Comparison of ENCODE assay signal across 12 cellular contexts in the genomic region with DNA sequence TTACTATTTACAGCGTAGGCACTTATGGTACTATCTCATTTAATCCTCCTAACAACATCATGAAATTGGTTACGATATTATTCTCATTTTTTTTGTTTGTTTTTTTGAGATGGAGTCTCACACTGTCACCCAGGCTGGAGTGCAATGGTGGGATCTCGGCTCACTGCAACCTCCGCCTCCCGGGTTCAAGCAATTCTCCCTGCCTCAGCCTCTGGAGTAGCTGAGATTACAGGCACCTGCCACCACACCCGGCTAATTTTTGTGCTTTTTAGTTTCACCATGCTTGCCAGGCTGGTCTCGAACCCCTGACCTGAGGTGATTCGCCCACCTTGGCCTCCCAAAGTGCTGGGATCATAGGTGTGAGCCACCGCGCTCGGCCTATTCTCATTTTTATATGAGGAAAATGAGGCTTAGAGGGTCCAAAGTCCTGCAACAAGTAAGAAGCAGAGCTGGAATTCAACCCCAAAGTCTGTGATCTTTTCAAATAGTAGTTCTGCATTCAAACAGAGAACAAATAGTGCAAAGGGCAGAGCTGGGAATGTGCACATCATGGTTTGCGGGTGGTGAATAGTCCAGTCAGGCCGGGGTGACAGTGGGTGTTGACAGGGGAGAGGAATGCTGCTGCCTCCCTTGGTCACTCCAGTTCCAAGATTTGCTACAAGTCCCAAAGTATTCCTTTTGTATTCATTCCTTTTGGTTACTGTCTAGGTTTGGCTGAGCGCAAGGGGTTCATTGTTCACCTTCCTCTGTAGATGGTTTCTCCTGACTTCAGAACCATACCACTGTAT. TPM values are rescaled to one million over a fixed set of nuclear protein-coding genes. Genes with fewer than 3 reads are reported as not detected.
DNase-seq lines count a peak whose midpoint lies in the region; ATAC-seq and TF ChIP-seq lines count a peak whose summit lies in the region.
"Had no signal": no experiment of that assay in that cellular context is flagged by ENCODE, and none has a peak within 500 bp of the region (broad histone marks: within the 10 kb centered on the region; RNA-seq: fewer than 3 reads in every experiment).

No MANE protein-coding gene starts in this region.

- H3K27ac ChIP-seq in cardiac muscle cell (peak overlapping the region; percentile 92), muscle layer of colon (ENCODE audit: low read depth, low read length) (peak overlapping the region; percentile 70), upper lobe of right lung (peak overlapping the region; percentile 37)

- H3K27ac Mint-ChIP-seq in activated T-helper 2 cell treated with anti-CD3 and anti-CD28 coated beads, Interferon-gamma antibody, Interleukin-2, Interleukin-4, amounts not matched to agents 10 μg/mL and 5 μg/mL and 100 μg/mL, durations not matched to agents 14 hours and 24 hours and 36 hours: no peak overlapping the region
- H3K27ac Mint-ChIP-seq: effector memory CD8-positive, alpha-beta T cell had no signal

- intact Hi-C loops in upper lobe of right lung (cut with DNase I): loop anchor here (10.0 kb wide), 1 partner anchor 52 kb away; a partner anchor contains a TSS
- intact Hi-C loops in activated T-helper 2 cell treated with anti-CD3 and anti-CD28 coated beads, Interferon-gamma antibody, Interleukin-2, Interleukin-4, amounts not matched to agents 10 μg/mL and 5 μg/mL and 100 μg/mL, durations not matched to agents 14 hours and 24 hours and 36 hours (cut with micrococcal nuclease): no loop called here

- no peaks in the 10 kb centered on the region for H3K27me3 Mint-ChIP-seq in activated T-helper 2 cell treated with anti-CD3 and anti-CD28 coated beads, Interferon-gamma antibody, Interleukin-2, Interleukin-4, amounts not matched to agents 10 μg/mL and 5 μg/mL and 100 μg/mL, durations not matched to agents 14 hours and 24 hours and 36 hours (ENCODE audit: low read depth)
- H3K27me3 Mint-ChIP-seq: effector memory CD8-positive, alpha-beta T cell had no signal

- H3K27me3 ChIP-seq in adipocyte (replicated peaks; ENCODE audit: control insufficient read depth, insufficient read depth, low read length) (no peaks in the 10 kb centered on the region), cardiac muscle cell (no peaks in the 10 kb centered on the region), muscle layer of colon (ENCODE audit: control insufficient read depth in 1 of 2, insufficient read depth in 2 of 2, low read length in 2 of 2) (no peaks in the 10 kb centered on the region), upper lobe of right lung (no peaks in the 10 kb centered on the region)

- H3K9ac ChIP-seq in adipocyte (ENCODE audit: low read length) (peak overlapping the region; percentile 55), muscle layer of colon (ENCODE audit: low read length) (no peak overlapping the region)

- no peak overlapping the region for H3K4me3 Mint-ChIP-seq in activated T-helper 2 cell treated with anti-CD3 and anti-CD28 coated beads, Interferon-gamma antibody, Interleukin-2, Interleukin-4, amounts not matched to agents 10 μg/mL and 5 μg/mL and 100 μg/mL, durations not matched to agents 14 hours and 24 hours and 36 hours (ENCODE audit: low read depth)
- H3K4me3 Mint-ChIP-seq: effector memory CD8-positive, alpha-beta T cell had no signal

- H3K9me3 ChIP-seq in adipocyte (ENCODE audit: control insufficient read depth, low read length): no peaks in the 10 kb centered on the region
- no peaks in the 10 kb centered on the region for H3K9me3 ChIP-seq in cardiac muscle cell (ENCODE audit: low read depth)
- H3K9me3 ChIP-seq in muscle layer of colon (ENCODE audit: low read length): no peaks in the 10 kb centered on the region
- H3K9me3 ChIP-seq in upper lobe of right lung: no peaks in the 10 kb centered on the region

- no peak for ATAC-seq in upper lobe of right lung
- no peak for ATAC-seq in HG03108 (IDR thresholded peaks at IDR 0.05; ENCODE audit: unreplicated experiment)
- ATAC-seq: effector memory CD8-positive, alpha-beta T cell had no signal

- peak overlapping the region; percentile 57 for H3K4me3 ChIP-seq in adipocyte (ENCODE audit: low read length)
- H3K4me3 ChIP-seq in cardiac muscle cell: no peak overlapping the region
- no peak overlapping the region for H3K4me3 ChIP-seq in muscle layer of colon (ENCODE audit: low read depth in 1 of 2, low read length in 2 of 2)
- no peak overlapping the region for H3K4me3 ChIP-seq in upper lobe of right lung

- DNase-seq in adipocyte (ENCODE audit: low read depth): no peak
- DNase-seq in cardiac muscle cell (ENCODE audit: low read depth in 1 of 2, low spot score in 1 of 2): peak; percentile 24 to 75
- no peak for DNase-seq in upper lobe of right lung
- no peak for DNase-seq in cerebellar nuclear complex (lab: John Stamatoyannopoulos, UW)
- no peak for DNase-seq in activated T-helper 2 cell treated with anti-CD3 and anti-CD28 coated beads, Interferon-gamma antibody, Interleukin-2, Interleukin-4, amounts not matched to agents 10 μg/mL and 5 μg/mL and 100 μg/mL, durations not matched to agents 14 hours and 24 hours and 36 hours (ENCODE audit: low spot score)
- DNase-seq: activated CD8-positive, alpha-beta memory T cell treated with anti-CD3 and anti-CD28 coated beads, Interleukin-2, amount 50 U/mL, for 48 hours; effector memory CD8-positive, alpha-beta T cell; retina had no signal

- H3K9me3 Mint-ChIP-seq in activated T-helper 2 cell treated with anti-CD3 and anti-CD28 coated beads, Interferon-gamma antibody, Interleukin-2, Interleukin-4, amounts not matched to agents 10 μg/mL and 5 μg/mL and 100 μg/mL, durations not matched to agents 14 hours and 24 hours and 36 hours: no peaks in the 10 kb centered on the region
- H3K9me3 Mint-ChIP-seq: effector memory CD8-positive, alpha-beta T cell had no signal

- TF ChIP-seq CTCF in cardiac muscle cell (IDR thresholded peaks at IDR 0.05; ENCODE audit: low read depth, low read length): no peak
- TF ChIP-seq CTCF in upper lobe of right lung (IDR thresholded peaks at IDR 0.05): no peak

- H3K36me3 ChIP-seq in adipocyte (ENCODE audit: control insufficient read depth, insufficient read depth, low read length, severe bottlenecking): peaks cover 3% of the 10 kb centered on the region
- no peaks in the 10 kb centered on the region for H3K36me3 ChIP-seq in cardiac muscle cell
- peaks cover 5% of the 10 kb centered on the region for H3K36me3 ChIP-seq in muscle layer of colon (ENCODE audit: insufficient read depth, low read length)
- H3K36me3 ChIP-seq in upper lobe of right lung: peaks cover 5% of the 10 kb centered on the region

- H3K4me1 ChIP-seq in adipocyte (ENCODE audit: control insufficient read depth, insufficient read depth, low read length) (peaks cover 48% of the 10 kb centered on the region), cardiac muscle cell (ENCODE audit: low read depth) (peaks cover 45% of the 10 kb centered on the region), muscle layer of colon (ENCODE audit: insufficient read depth, low read length) (peaks cover 25% of the 10 kb centered on the region), upper lobe of right lung (peaks cover 43% of the 10 kb centered on the region)

- H3K4me1 Mint-ChIP-seq in activated T-helper 2 cell treated with anti-CD3 and anti-CD28 coated beads, Interferon-gamma antibody, Interleukin-2, Interleukin-4, amounts not matched to agents 10 μg/mL and 5 μg/mL and 100 μg/mL, durations not matched to agents 14 hours and 24 hours and 36 hours (ENCODE audit: low read depth): peaks cover 20% of the 10 kb centered on the region

- H3K36me3 Mint-ChIP-seq in activated T-helper 2 cell treated with anti-CD3 and anti-CD28 coated beads, Interferon-gamma antibody, Interleukin-2, Interleukin-4, amounts not matched to agents 10 μg/mL and 5 μg/mL and 100 μg/mL, durations not matched to agents 14 hours and 24 hours and 36 hours (ENCODE audit: low read depth): peaks cover 7% of the 10 kb centered on the region

RNA-seq across cellular contexts. Expression of a gene that starts 4.6 kb away (rescaled TPM):
- 44.1 and 51.6 TPM in 2 replicates for total RNA-seq in cardiac muscle cell
- polyA plus RNA-seq in cardiac muscle cell: 52.2 and 67.3 TPM in 2 replicates
- total RNA-seq in upper lobe of right lung: 18.3 TPM
- total RNA-seq in activated T-helper 2 cell treated with anti-CD3 and anti-CD28 coated beads, Interferon-gamma antibody, Interleukin-2, Interleukin-4, amounts not matched to agents 10 μg/mL and 5 μg/mL and 100 μg/mL, durations not matched to agents 14 hours and 24 hours and 36 hours: 15.1 and 15.5 TPM in 2 replicates

RNA-seq across cellular contexts. Expression of a gene that starts 6.2 kb away (rescaled TPM):
- total RNA-seq in cardiac muscle cell: 29.3 and 35.6 TPM in 2 replicates
- 11.5 and 18.9 TPM in 2 replicates for polyA plus RNA-seq in cardiac muscle cell
- total RNA-seq in upper lobe of right lung: 26.5 TPM
- 16.2 and 16.8 TPM in 2 replicates for total RNA-seq in activated T-helper 2 cell treated with anti-CD3 and anti-CD28 coated beads, Interferon-gamma antibody, Interleukin-2, Interleukin-4, amounts not matched to agents 10 μg/mL and 5 μg/mL and 100 μg/mL, durations not matched to agents 14 hours and 24 hours and 36 hours

RNA-seq across cellular contexts. Expression of a gene that starts 23.5 kb away (rescaled TPM):
- total RNA-seq in cardiac muscle cell (0.66 and 1.3 TPM in 2 replicates), upper lobe of right lung (5.2 TPM)
- polyA plus RNA-seq in cardiac muscle cell: 0.65 and 1.3 TPM in 2 replicates
- 1.5 TPM in 2 replicates for total RNA-seq in activated T-helper 2 cell treated with anti-CD3 and anti-CD28 coated beads, Interferon-gamma antibody, Interleukin-2, Interleukin-4, amounts not matched to agents 10 μg/mL and 5 μg/mL and 100 μg/mL, durations not matched to agents 14 hours and 24 hours and 36 hours
- total RNA-seq: glomerular endothelial cell had no signal

RNA-seq across cellular contexts. Expression of a gene that starts 30.8 kb away (rescaled TPM):
- total RNA-seq in cardiac muscle cell (0.21 and 1.7 TPM in 2 replicates), upper lobe of right lung (1.2 TPM)
- 1.4 and 2.0 TPM in 2 replicates for polyA plus RNA-seq in cardiac muscle cell
- total RNA-seq in activated T-helper 2 cell treated with anti-CD3 and anti-CD28 coated beads, Interferon-gamma antibody, Interleukin-2, Interleukin-4, amounts not matched to agents 10 μg/mL and 5 μg/mL and 100 μg/mL, durations not matched to agents 14 hours and 24 hours and 36 hours: 0.32 TPM in 1 of 2 replicates, not detected in the other
- total RNA-seq: glomerular endothelial cell, lung microvascular endothelial cell had no signal

RNA-seq across cellular contexts. Expression of a gene that starts 34.7 kb away (rescaled TPM):
- 11.6 and 13.6 TPM in 2 replicates for total RNA-seq in cardiac muscle cell
- 15.6 TPM in 2 replicates for polyA plus RNA-seq in cardiac muscle cell
- total RNA-seq in upper lobe of right lung: 3.9 TPM
- total RNA-seq in activated T-helper 2 cell treated with anti-CD3 and anti-CD28 coated beads, Interferon-gamma antibody, Interleukin-2, Interleukin-4, amounts not matched to agents 10 μg/mL and 5 μg/mL and 100 μg/mL, durations not matched to agents 14 hours and 24 hours and 36 hours: 2.0 and 2.2 TPM in 2 replicates

Comparison
In these comparisons a context has a peak if more than half of its experiments do, and no peak if none do; other contexts are left out.
1. DNase-seq: peak in cardiac muscle cell (2 of 2); none in adipocyte (single experiment), upper lobe of right lung (single experiment), cerebellar nuclear complex (0 of 2) and activated T-helper 2 cell treated with anti-CD3 and anti-CD28 coated beads, Interferon-gamma antibody, Interleukin-2, Interleukin-4, amounts not matched to agents 10 μg/mL and 5 μg/mL and 100 μg/mL, durations not matched to agents 14 hours and 24 hours and 36 hours (single experiment).
2. H3K27ac ChIP-seq: peak in every context shown above with its lines; median percentile 92 in cardiac muscle cell; 70 in muscle layer of colon; 37 in upper lobe of right lung.